In genomic region chr11:71638801-71639519, GRCh38 we compare ENCODE assay signal across 8 cellular contexts. TPM values are rescaled to one million over a fixed set of nuclear protein-coding genes. Genes with fewer than 3 reads are reported as not detected.
A peak's percentile ranks its signal among the peaks of the same experiment; 100 is the strongest.
DNase-seq lines count a peak whose midpoint lies in the region; ATAC-seq and TF ChIP-seq lines count a peak whose summit lies in the region.
"Not testable (repeated sequence)": the region's sequence is repeated elsewhere in the genome, so short reads cannot be mapped to it uniquely, and the experiment has no call there.

No MANE protein-coding gene starts in this region.

- POLR2A ChIA-PET in BJ (lab: Charles Lee): not testable (repeated sequence)

- CTCF ChIA-PET in BJ (lab: Yijun Ruan, JAX): interaction anchor here (0.6 to 1.2 kb wide), 5 partner anchors 10 to 1040 kb away, joined by 3 read pairs; no protein-coding TSS in a partner anchor

- H3K4me1 Mint-ChIP-seq in natural killer cell: not testable (repeated sequence)

- H3K27me3 ChIP-seq in BJ (ENCODE audit: control insufficient read depth, insufficient read depth, low read length): not testable (repeated sequence)

- H3K27ac Mint-ChIP-seq in natural killer cell: not testable (repeated sequence)

- H3K4me3 Mint-ChIP-seq in natural killer cell: peak overlapping the region; percentile 73

- H3K36me3 Mint-ChIP-seq in natural killer cell: not testable (repeated sequence)

- DNase-seq in BJ (ENCODE audit: low read depth): not testable (repeated sequence)
- peak; percentile 2 for DNase-seq in HCEC 1CT
- peak; percentile 39 for DNase-seq in NCI-H510A treated with DMSO at 0.1 percent for 48 hours (lab: John Stamatoyannopoulos, UW)
- DNase-seq in activated CD4-positive, CD25-positive, alpha-beta regulatory T cell (lab: John Stamatoyannopoulos, UW): peak; percentile 24 to 44 (median 32)
- DNase-seq in amniotic epithelial cell (ENCODE audit: low read depth): peak; percentile 1
- DNase-seq in germinal center (ENCODE audit: low spot score): peak; percentile 62
- peak; percentile 67 for DNase-seq in natural killer cell
- peak; percentile 42 for DNase-seq in stimulated activated CD8-positive, alpha-beta memory T cell treated with anti-CD3 and anti-CD28 coated beads, Interleukin-15, amount 100 ng/mL, for 1 hour (ENCODE audit: low read depth)

- peaks cover 13 to 22% of the 10 kb centered on the region in 2 donors for H3K27me3 Mint-ChIP-seq in natural killer cell (ENCODE audit: low read depth in 2 of 2)

- H3K9me3 Mint-ChIP-seq in natural killer cell: not testable (repeated sequence)

- peak in 1 of 3 donors; percentile 66 for ATAC-seq in natural killer cell

- H3K36me3 ChIP-seq in BJ (ENCODE audit: control insufficient read depth, insufficient read depth, low read length): not testable (repeated sequence)

- intact Hi-C loops in natural killer cell (cut with micrococcal nuclease): not testable (repeated sequence)

- TF ChIP-seq CTCF in BJ (IDR thresholded peaks at IDR 0.05; ENCODE audit: insufficient read depth, low read depth, low read length) (peak; percentile 30; the same call in 1 of the 2 replicates), natural killer cell (IDR thresholded peaks at IDR 0.05) (peak; percentile 67)

- not testable (repeated sequence) for H3K4me3 ChIP-seq in BJ (ENCODE audit: low read depth, low read length)

RNA-seq across cellular contexts. Expression of gene KRTAP5-11, which starts 56.3 kb away (rescaled TPM):
- not detected in 2 replicates for polyA plus RNA-seq in BJ (2011; rRNA removed)
- not detected in 2 replicates for polyA minus RNA-seq in BJ (2011; rRNA and poly(A)+ RNA removed)
- not detected for total RNA-seq in natural killer cell
